Comparison of ENCODE assay signal across 18 cellular contexts in the genomic region with DNA sequence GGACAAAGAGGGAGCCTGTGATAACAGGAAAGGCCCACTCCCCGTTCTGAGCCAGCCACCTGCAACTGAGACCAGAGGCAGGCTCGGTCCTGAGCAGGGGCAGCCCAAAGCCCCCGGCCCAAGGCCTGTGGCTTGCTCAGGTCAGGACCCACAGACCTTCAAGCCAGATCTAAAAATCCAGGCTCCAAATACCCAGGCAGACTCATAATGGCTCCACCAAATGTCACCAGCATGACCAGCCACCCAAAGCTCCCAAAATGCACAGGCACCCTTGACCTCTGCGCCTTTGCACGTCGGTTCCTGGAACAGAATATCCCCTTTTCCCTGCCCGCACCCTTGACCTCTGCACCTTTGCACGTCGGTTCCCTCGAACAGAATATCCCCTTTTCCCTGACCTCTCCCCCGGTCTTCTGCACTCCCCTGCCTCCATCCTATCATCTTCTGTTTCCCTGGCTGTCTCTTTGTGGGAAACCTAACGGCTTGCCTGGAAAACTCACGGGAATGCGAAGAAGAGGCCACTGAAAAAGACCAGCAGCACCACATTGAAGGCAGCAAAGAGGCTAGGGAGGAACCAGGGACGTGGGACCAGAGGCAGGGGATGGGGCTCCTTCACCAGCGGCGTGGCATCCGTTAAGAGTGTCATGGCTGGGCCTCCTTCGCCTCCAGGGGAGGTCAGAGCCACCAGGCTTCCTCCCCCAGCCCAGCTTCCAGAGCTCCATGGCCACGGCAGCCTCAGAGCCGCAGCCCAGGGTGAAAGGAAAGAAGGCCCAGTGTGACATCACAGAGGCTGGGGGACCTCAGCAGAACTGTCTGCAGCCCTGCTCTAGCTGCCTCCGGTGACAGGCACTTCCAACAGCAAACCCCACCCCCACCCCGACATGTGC. TPM values are rescaled to one million over a fixed set of nuclear protein-coding genes. Genes with fewer than 3 reads are reported as not detected.
DNase-seq lines count a peak whose midpoint lies in the region; ATAC-seq and TF ChIP-seq lines count a peak whose summit lies in the region.
"Had no signal": no experiment of that assay in that cellular context is flagged by ENCODE, and none has a peak within 500 bp of the region (broad histone marks: within the 10 kb centered on the region; RNA-seq: fewer than 3 reads in every experiment).

A gene with protein sequence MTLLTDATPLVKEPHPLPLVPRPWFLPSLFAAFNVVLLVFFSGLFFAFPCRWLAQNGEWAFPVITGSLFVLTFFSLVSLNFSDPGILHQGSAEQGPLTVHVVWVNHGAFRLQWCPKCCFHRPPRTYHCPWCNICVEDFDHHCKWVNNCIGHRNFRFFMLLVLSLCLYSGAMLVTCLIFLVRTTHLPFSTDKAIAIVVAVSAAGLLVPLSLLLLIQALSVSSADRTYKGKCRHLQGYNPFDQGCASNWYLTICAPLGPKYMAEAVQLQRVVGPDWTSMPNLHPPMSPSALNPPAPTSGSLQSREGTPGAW (minus strand): TSS at position 728 of the 884 bp plus-strand sequence. CDS start 85 bp downstream, at position 643.

- TF ChIP-seq CTCF in HEK293 (tag by site-specific recombination; IDR thresholded peaks at IDR 0.05), result no peak

- H3K27ac ChIP-seq in HEK293 (ENCODE audit: extremely low read depth, low read depth, low read length) (no peak within 1 kb of the TSS), mesendoderm (ENCODE audit: low read depth, low read length) (no peak within 1 kb of the TSS)
- H3K27ac ChIP-seq: PC-9, RWPE1 had no signal

- no peak within 1 kb of the TSS for H3K4me3 Mint-ChIP-seq in central memory CD8-positive, alpha-beta T cell
- no peak within 1 kb of the TSS for H3K4me3 Mint-ChIP-seq in stimulated activated memory B cell treated with anti-CD40 and anti-IgM and Interleukin-4, amounts not matched to agents 10 μg/mL and 1 μg/mL and 100 μg/mL, for 72 hours
- H3K4me3 Mint-ChIP-seq in activated naive CD4-positive, alpha-beta T cell treated with anti-CD3 and anti-CD28 coated beads, Interleukin-2, amount 10 ng/mL, durations not matched to agents 7 days and 5 days, result no peak within 1 kb of the TSS

- no peak within 1 kb of the TSS for H2AK5ac ChIP-seq in mesendoderm (ENCODE audit: low read length)

- no peak within 1 kb of the TSS for H4K8ac ChIP-seq in mesendoderm (ENCODE audit: low read depth, low read length)

- CTCF ChIA-PET in HEK293 (lab: Yijun Ruan, JAX), result no interaction called here
- CTCF ChIA-PET in activated naive CD4-positive, alpha-beta T cell treated with anti-CD3 and anti-CD28 coated beads, Interleukin-2, amount 10 ng/mL, durations not matched to agents 7 days and 5 days (lab: Charles Lee), result no interaction called here

- no peak within 1 kb of the TSS for H2BK120ac ChIP-seq in mesendoderm (ENCODE audit: low read depth, low read length)

- no peak within 1 kb of the TSS for H4K5ac ChIP-seq in mesendoderm (ENCODE audit: low read length)

- H3K27me3 Mint-ChIP-seq in central memory CD8-positive, alpha-beta T cell, result no peaks in the 10 kb centered on the region
- no peaks in the 10 kb centered on the region for H3K27me3 Mint-ChIP-seq in stimulated activated memory B cell treated with anti-CD40 and anti-IgM and Interleukin-4, amounts not matched to agents 10 μg/mL and 1 μg/mL and 100 μg/mL, for 72 hours
- peaks cover 62% of the 10 kb centered on the region for H3K27me3 Mint-ChIP-seq in activated naive CD4-positive, alpha-beta T cell treated with anti-CD3 and anti-CD28 coated beads, Interleukin-2, amount 10 ng/mL, durations not matched to agents 7 days and 5 days
- H3K27me3 Mint-ChIP-seq: CD8-positive, alpha-beta memory T cell had no signal

- peak within 1 kb of the TSS; percentile 60 for H3K27ac Mint-ChIP-seq in central memory CD8-positive, alpha-beta T cell (ENCODE audit: low read depth)
- peak within 1 kb of the TSS; percentile 30 for H3K27ac Mint-ChIP-seq in stimulated activated memory B cell treated with anti-CD40 and anti-IgM and Interleukin-4, amounts not matched to agents 10 μg/mL and 1 μg/mL and 100 μg/mL, for 72 hours
- H3K27ac Mint-ChIP-seq in activated naive CD4-positive, alpha-beta T cell treated with anti-CD3 and anti-CD28 coated beads, Interleukin-2, amount 10 ng/mL, durations not matched to agents 7 days and 5 days, result no peak within 1 kb of the TSS

- H3K36me3 Mint-ChIP-seq in central memory CD8-positive, alpha-beta T cell (ENCODE audit: insufficient read depth), result peaks cover 8% of the 10 kb centered on the region
- H3K36me3 Mint-ChIP-seq in stimulated activated memory B cell treated with anti-CD40 and anti-IgM and Interleukin-4, amounts not matched to agents 10 μg/mL and 1 μg/mL and 100 μg/mL, for 72 hours, result no peaks in the 10 kb centered on the region
- H3K36me3 Mint-ChIP-seq in activated naive CD4-positive, alpha-beta T cell treated with anti-CD3 and anti-CD28 coated beads, Interleukin-2, amount 10 ng/mL, durations not matched to agents 7 days and 5 days, result no peaks in the 10 kb centered on the region
- H3K36me3 Mint-ChIP-seq: CD8-positive, alpha-beta memory T cell had no signal

- H3K9me3 ChIP-seq in HEK293 (ENCODE audit: control insufficient read depth, insufficient read depth, low read depth, low read length), result no peaks in the 10 kb centered on the region

- no peak within 1 kb of the TSS for H3K18ac ChIP-seq in mesendoderm (ENCODE audit: low read length)

- no peaks in the 10 kb centered on the region for H3K79me1 ChIP-seq in mesendoderm (ENCODE audit: low read length)

- POLR2A ChIA-PET in HEK293 (lab: Yijun Ruan, JAX), result no interaction called here

- no peak for ATAC-seq in central memory CD8-positive, alpha-beta T cell (replicated peaks; ENCODE audit: extremely low read depth, poor library complexity, severe bottlenecking)
- ATAC-seq in stimulated activated memory B cell treated with anti-CD40 and anti-IgM and Interleukin-4, amounts not matched to agents 10 μg/mL and 1 μg/mL and 100 μg/mL, for 72 hours, result no peak
- ATAC-seq: HCT116 had no signal

- H3K9me3 Mint-ChIP-seq in central memory CD8-positive, alpha-beta T cell, result no peaks in the 10 kb centered on the region
- peaks cover 7% of the 10 kb centered on the region for H3K9me3 Mint-ChIP-seq in stimulated activated memory B cell treated with anti-CD40 and anti-IgM and Interleukin-4, amounts not matched to agents 10 μg/mL and 1 μg/mL and 100 μg/mL, for 72 hours
- H3K9me3 Mint-ChIP-seq in activated naive CD4-positive, alpha-beta T cell treated with anti-CD3 and anti-CD28 coated beads, Interleukin-2, amount 10 ng/mL, durations not matched to agents 7 days and 5 days, result no peaks in the 10 kb centered on the region
- H3K9me3 Mint-ChIP-seq: CD8-positive, alpha-beta memory T cell had no signal

- H3K4ac ChIP-seq in mesendoderm (ENCODE audit: low read depth, low read length), result no peak within 1 kb of the TSS

- no peak within 1 kb of the TSS for H3K23ac ChIP-seq in mesendoderm (ENCODE audit: low read length)

- H3K56ac ChIP-seq in mesendoderm (ENCODE audit: low read length), result no peak within 1 kb of the TSS

- no peak within 1 kb of the TSS for H3K4me2 ChIP-seq in mesendoderm (ENCODE audit: low read length)
- H3K4me2 ChIP-seq: PC-9 had no signal

- no peak for DNase-seq in central memory CD8-positive, alpha-beta T cell (ENCODE audit: low spot score in 2 of 2)
- peak; percentile 18 for DNase-seq in mesendoderm
- DNase-seq in NCI-H2107 treated with DMSO at 0.1 percent for 48 hours (lab: John Stamatoyannopoulos, UW; ENCODE audit: unreplicated experiment), result no peak
- DNase-seq in activated naive CD4-positive, alpha-beta T cell treated with anti-CD3 and anti-CD28 coated beads, Interleukin-2, amount 10 ng/mL, durations not matched to agents 7 days and 5 days, result no peak
- DNase-seq in stimulated activated CD4-positive, alpha-beta T cell treated with anti-CD3 and anti-CD28 coated beads, Interleukin-2, amount 100 ng/mL, for 24 hours, result no peak
- DNase-seq: C1 segment of cervical spinal cord; CD8-positive, alpha-beta memory T cell; DMS79; KBM-7; NCI-H1105 treated with DMSO at 0.1 percent for 48 hours; NCI-H1694; NCI-H2227 treated with DMSO at 0.1 percent for 48 hours; NCI-H510A treated with DMSO at 0.1 percent for 48 hours; PC-9 had no signal

- H2BK15ac ChIP-seq in mesendoderm (replicated peaks; ENCODE audit: low read depth), result no peak within 1 kb of the TSS

- no peaks in the 10 kb centered on the region for H3K36me3 ChIP-seq in HEK293 (ENCODE audit: control insufficient read depth in 2 of 2, insufficient read depth in 1 of 2, low read length in 2 of 2)
- H3K36me3 ChIP-seq in mesendoderm (ENCODE audit: control insufficient read depth, insufficient read depth, low read length), result no peaks in the 10 kb centered on the region

- WGBS in mesendoderm (ENCODE audit: extremely low coverage, insufficient coverage, low lambda C conversion rate), result no CpG with 5 or more reads among the region's 23 CpGs

- H3K79me2 ChIP-seq in mesendoderm (ENCODE audit: control insufficient read depth, insufficient read depth, low read length), result no peaks in the 10 kb centered on the region

- H3K4me3 ChIP-seq in HEK293 (ENCODE audit: low read depth, low read length) (no peak within 1 kb of the TSS), mesendoderm (ENCODE audit: low read length) (no peak within 1 kb of the TSS)
- H3K4me3 ChIP-seq: PC-9 had no signal

- H3K4me1 Mint-ChIP-seq in central memory CD8-positive, alpha-beta T cell, result peaks cover 18% of the 10 kb centered on the region
- peaks cover 30% of the 10 kb centered on the region for H3K4me1 Mint-ChIP-seq in stimulated activated memory B cell treated with anti-CD40 and anti-IgM and Interleukin-4, amounts not matched to agents 10 μg/mL and 1 μg/mL and 100 μg/mL, for 72 hours
- peaks cover 17% of the 10 kb centered on the region for H3K4me1 Mint-ChIP-seq in activated naive CD4-positive, alpha-beta T cell treated with anti-CD3 and anti-CD28 coated beads, Interleukin-2, amount 10 ng/mL, durations not matched to agents 7 days and 5 days

- H3K4me1 ChIP-seq in HEK293 (ENCODE audit: control insufficient read depth, insufficient read depth, low read length), result no peaks in the 10 kb centered on the region
- no peaks in the 10 kb centered on the region for H3K4me1 ChIP-seq in mesendoderm (ENCODE audit: control insufficient read depth, low read depth, low read length)

- no peak within 1 kb of the TSS for H2BK5ac ChIP-seq in mesendoderm (ENCODE audit: low read length)

- no peak within 1 kb of the TSS for H3K9ac ChIP-seq in mesendoderm (ENCODE audit: low read length)

- no peaks in the 10 kb centered on the region for H3K27me3 ChIP-seq in mesendoderm (ENCODE audit: insufficient read depth, low read length, poor library complexity)

TF ChIP-seq in HEK293, 187 proteins besides CTCF, POLR2A, EP300 and RAD21:
- no peak for TF ChIP-seq ZNF324 (tag by site-specific recombination; IDR thresholded peaks at IDR 0.05)
- peak; percentile 82 for TF ChIP-seq ZNF341 (tag by site-specific recombination; IDR thresholded peaks at IDR 0.05; ENCODE audit: low read depth)

RNA-seq across cellular contexts. Expression of the gene that starts here (rescaled TPM):
- polyA plus RNA-seq in mesendoderm (2013, experiment 1 of 2), result 0.88 TPM
- 0.52 TPM for polyA plus RNA-seq in mesendoderm (2013, experiment 2 of 2)
- polyA plus RNA-seq: CD8-positive, alpha-beta memory T cell had no signal
